29 cellular contexts compared by ENCODE assay signal in genomic region chr18:27688581-27688980, GRCh38.
"Had no signal": no experiment of that assay in that cellular context is flagged by ENCODE, and none has a peak within 500 bp of the region (broad histone marks: within the 10 kb centered on the region; RNA-seq: fewer than 3 reads in every experiment).

No MANE protein-coding gene starts in this region.

- H3K9ac ChIP-seq: neural progenitor cell, parathyroid adenoma had no signal

- H3K27ac ChIP-seq: neural progenitor cell, ovary, parathyroid adenoma, psoas muscle, right lobe of liver, sigmoid colon, suprapubic skin, testis, tibial artery, transverse colon, upper lobe of right lung, uterus had no signal

- H3K4me1 ChIP-seq: parathyroid adenoma, psoas muscle, right lobe of liver, sigmoid colon, suprapubic skin, testis, tibial artery, transverse colon, upper lobe of right lung, uterus had no signal

- H3K36me3 ChIP-seq: ovary, right lobe of liver, sigmoid colon, suprapubic skin, tibial artery, transverse colon, upper lobe of right lung, uterus had no signal

- H3K9me3 ChIP-seq: ovary, right lobe of liver, testis, uterus had no signal

- H3K27me3 Mint-ChIP-seq: progenitor cell of endocrine pancreas; stimulated activated memory B cell treated with anti-CD40 and anti-IgM and Interleukin-4, amounts not matched to agents 10 μg/mL and 1 μg/mL and 100 μg/mL, for 72 hours; stimulated activated naive CD8-positive, alpha-beta T cell treated with anti-CD3 and anti-CD28 coated beads, Interleukin-15, amount 100 ng/mL, for 72 hours; type B pancreatic cell had no signal

- H3K4me3 ChIP-seq: neural progenitor cell, ovary, psoas muscle, right lobe of liver, sigmoid colon, suprapubic skin, testis, tibial artery, transverse colon, upper lobe of right lung, uterus had no signal

- ATAC-seq: natural killer cell; psoas muscle; right cardiac atrium; right lobe of liver; stimulated activated memory B cell treated with anti-CD40 and anti-IgM and Interleukin-4, amounts not matched to agents 10 μg/mL and 1 μg/mL and 100 μg/mL, for 72 hours; stimulated activated naive CD8-positive, alpha-beta T cell treated with anti-CD3 and anti-CD28 coated beads, Interleukin-15, amount 100 ng/mL, for 72 hours; stimulated activated naive CD8-positive, alpha-beta T cell treated with anti-CD3 and anti-CD28 coated beads, Interleukin-15, Interleukin-2, amounts not matched to agents 100 U/mL and 50 U/mL, for 24 hours; upper lobe of right lung had no signal

- H3K27me3 ChIP-seq: neural progenitor cell, ovary, right lobe of liver, sigmoid colon, suprapubic skin, testis, tibial artery, transverse colon, upper lobe of right lung, uterus had no signal

- H3K4me3 Mint-ChIP-seq: natural killer cell; nephron; neural progenitor cell; stimulated activated memory B cell treated with anti-CD40 and anti-IgM and Interleukin-4, amounts not matched to agents 10 μg/mL and 1 μg/mL and 100 μg/mL, for 72 hours; stimulated activated naive CD8-positive, alpha-beta T cell treated with anti-CD3 and anti-CD28 coated beads, Interleukin-15, amount 100 ng/mL, for 72 hours; type B pancreatic cell had no signal

- H3K36me3 Mint-ChIP-seq: natural killer cell; stimulated activated memory B cell treated with anti-CD40 and anti-IgM and Interleukin-4, amounts not matched to agents 10 μg/mL and 1 μg/mL and 100 μg/mL, for 72 hours; type B pancreatic cell had no signal

- H3K4me1 Mint-ChIP-seq: natural killer cell; nephron; stimulated activated memory B cell treated with anti-CD40 and anti-IgM and Interleukin-4, amounts not matched to agents 10 μg/mL and 1 μg/mL and 100 μg/mL, for 72 hours; stimulated activated naive CD8-positive, alpha-beta T cell treated with anti-CD3 and anti-CD28 coated beads, Interleukin-15, amount 100 ng/mL, for 72 hours had no signal

- DNase-seq: natural killer cell; occipital lobe; ovary; posterior cingulate gyrus; psoas muscle; right cardiac atrium; right lobe of liver; sigmoid colon; small intestine; stimulated activated CD4-positive, alpha-beta T cell treated with anti-CD3 and anti-CD28 coated beads, Interleukin-15, amount 100 ng/mL, for 24 hours; stimulated activated CD4-positive, alpha-beta T cell treated with anti-CD3 and anti-CD28 coated beads, Interleukin-4, amount 100 ng/mL, for 1 hour; stimulated activated CD4-positive, alpha-beta T cell treated with anti-CD3 and anti-CD28 coated beads, Interleukin-4, amount 100 ng/mL, for 4 hours; stimulated activated CD8-positive, alpha-beta memory T cell treated with anti-CD3 and anti-CD28 coated beads, Interleukin-4, amount 100 ng/mL, for 48 hours; stimulated activated naive CD4-positive, alpha-beta T cell; stimulated activated naive CD8-positive, alpha-beta T cell treated with anti-CD3 and anti-CD28 coated beads, Interleukin-15, amount 100 ng/mL, for 72 hours; stimulated activated naive CD8-positive, alpha-beta T cell treated with anti-CD3 and anti-CD28 coated beads, Interleukin-15, Interleukin-2, amounts not matched to agents 100 U/mL and 50 U/mL, for 24 hours; substantia nigra; testis; tibial artery; transverse colon; upper lobe of right lung; uterus had no signal

- H3K27ac Mint-ChIP-seq: natural killer cell; nephron; neural progenitor cell; progenitor cell of endocrine pancreas; stimulated activated memory B cell treated with anti-CD40 and anti-IgM and Interleukin-4, amounts not matched to agents 10 μg/mL and 1 μg/mL and 100 μg/mL, for 72 hours; stimulated activated naive CD8-positive, alpha-beta T cell treated with anti-CD3 and anti-CD28 coated beads, Interleukin-15, amount 100 ng/mL, for 72 hours; type B pancreatic cell had no signal
